In genomic region chr3:17122758-17123157, GRCh38 we compare ENCODE assay signal across 29 cellular contexts.
"Had no signal": no experiment of that assay in that cellular context is flagged by ENCODE, and none has a peak within 500 bp of the region (broad histone marks: within the 10 kb centered on the region; RNA-seq: fewer than 3 reads in every experiment).

No MANE protein-coding gene starts in this region.

- H3K27me3 Mint-ChIP-seq: stimulated activated naive B cell treated with anti-CD40 and anti-IgM and Interleukin-4, amounts not matched to agents 10 μg/mL and 1 μg/mL and 100 μg/mL, for 72 hours had no signal

- H3K9me3 Mint-ChIP-seq: natural killer cell had no signal

- H3K4me3 ChIP-seq: left lung, lower lobe of right lung, neural progenitor cell, pancreas, prostate gland, skin epidermis, stomach, testis, thyroid gland, transverse colon, upper lobe of left lung, vagina had no signal

- H3K27ac Mint-ChIP-seq: mesothelial cell of epicardium; natural killer cell; nephron progenitor cell; neural progenitor cell; stimulated activated naive B cell treated with anti-CD40 and anti-IgM and Interleukin-4, amounts not matched to agents 10 μg/mL and 1 μg/mL and 100 μg/mL, for 72 hours had no signal

- DNase-seq: hippocampal formation; kidney; left colon; left lung; lower lobe of right lung; mesendoderm; naive B cell; natural killer cell; nephron progenitor cell; retina; right cardiac atrium; stimulated activated CD4-positive, alpha-beta T cell treated with anti-CD3 and anti-CD28 coated beads, Interleukin-12 subunit alpha, Interleukin-12 subunit beta, amount 100 ng/mL, for 4 hours; stimulated activated CD4-positive, alpha-beta T cell treated with anti-CD3 and anti-CD28 coated beads, Interleukin-15, amount 100 ng/mL, for 24 hours; stimulated activated CD4-positive, alpha-beta T cell treated with anti-CD3 and anti-CD28 coated beads, Interleukin-2, amount 100 ng/mL, for 24 hours; stimulated activated CD4-positive, alpha-beta T cell treated with anti-CD3 and anti-CD28 coated beads, Interleukin-4, amount 100 ng/mL, for 1 hour; stimulated activated naive B cell treated with anti-CD40 and anti-IgM and Interleukin-4, amounts not matched to agents 10 μg/mL and 1 μg/mL and 100 μg/mL, for 72 hours; stimulated activated naive CD8-positive, alpha-beta T cell treated with anti-CD3 and anti-CD28 coated beads, Interleukin-15, Interleukin-2, amounts not matched to agents 100 U/mL and 50 U/mL, for 24 hours; stomach; testis; thyroid gland; transverse colon; upper lobe of left lung had no signal

- H3K36me3 Mint-ChIP-seq: mesothelial cell of epicardium, natural killer cell, neural progenitor cell had no signal

- H3K4me3 Mint-ChIP-seq: mesothelial cell of epicardium; naive B cell; natural killer cell; nephron progenitor cell; neural progenitor cell; stimulated activated naive B cell treated with anti-CD40 and anti-IgM and Interleukin-4, amounts not matched to agents 10 μg/mL and 1 μg/mL and 100 μg/mL, for 72 hours had no signal

- H3K4me1 Mint-ChIP-seq: mesothelial cell of epicardium; natural killer cell; nephron progenitor cell; neural progenitor cell; stimulated activated naive B cell treated with anti-CD40 and anti-IgM and Interleukin-4, amounts not matched to agents 10 μg/mL and 1 μg/mL and 100 μg/mL, for 72 hours had no signal

- ATAC-seq: left colon; left lung; lower lobe of right lung; natural killer cell; pancreas; right cardiac atrium; sciatic nerve; stimulated activated naive B cell treated with anti-CD40 and anti-IgM and Interleukin-4, amounts not matched to agents 10 μg/mL and 1 μg/mL and 100 μg/mL, for 72 hours; stimulated activated naive CD8-positive, alpha-beta T cell treated with anti-CD3 and anti-CD28 coated beads, Interleukin-15, Interleukin-2, amounts not matched to agents 100 U/mL and 50 U/mL, for 24 hours had no signal
